ENCODE assay signal across 13 cellular contexts in the genomic region with DNA sequence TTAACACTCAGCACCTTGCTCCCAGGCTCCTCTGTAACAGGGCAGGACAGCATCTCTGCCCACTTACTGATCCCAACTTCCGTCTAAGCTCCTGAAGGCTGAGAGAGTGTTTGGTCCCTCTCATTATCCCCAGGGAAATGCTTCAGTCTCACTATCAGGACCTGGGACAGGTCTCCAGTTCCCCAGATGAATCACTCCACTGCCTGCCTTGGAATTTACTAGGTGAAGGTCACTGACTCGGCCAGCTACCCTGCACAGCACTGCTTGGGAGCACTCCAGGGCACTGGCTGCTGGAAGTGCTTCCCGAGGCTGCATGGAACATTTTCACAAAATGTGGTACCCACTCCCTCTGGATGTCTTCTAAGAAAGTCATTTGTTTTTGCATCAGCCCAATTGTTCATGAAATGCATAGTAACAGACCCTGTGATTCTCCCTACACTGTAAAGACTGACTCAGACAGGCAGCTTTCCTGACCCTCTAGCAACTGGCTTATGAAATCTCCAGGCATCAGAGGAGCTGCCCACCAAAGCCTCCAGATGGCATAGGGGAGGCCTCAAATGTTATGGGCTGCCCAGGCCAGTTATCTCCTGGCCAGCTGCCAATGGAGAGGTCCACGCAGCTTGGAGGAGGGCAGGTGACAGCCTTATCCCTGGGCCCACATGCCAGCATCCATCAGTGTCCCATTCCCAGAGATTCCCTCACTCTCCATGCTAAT.
DNase-seq lines count a peak whose midpoint lies in the region; ATAC-seq and TF ChIP-seq lines count a peak whose summit lies in the region.
"Had no signal": no experiment of that assay in that cellular context is flagged by ENCODE, and none has a peak within 500 bp of the region (broad histone marks: within the 10 kb centered on the region; RNA-seq: fewer than 3 reads in every experiment).

No MANE protein-coding gene starts in this region.

- no peaks in the 10 kb centered on the region for H3K9me2 ChIP-seq in Karpas-422 (replicated peaks; ENCODE audit: insufficient read depth, low read length)

- no peak for TF ChIP-seq CTCF in HEK293 (tag by site-specific recombination; IDR thresholded peaks at IDR 0.05)

- H3K36me3 ChIP-seq in HEK293 (ENCODE audit: control insufficient read depth in 2 of 2, insufficient read depth in 1 of 2, low read length in 2 of 2) (no peaks in the 10 kb centered on the region), Karpas-422 (ENCODE audit: insufficient read depth, low read length) (no peaks in the 10 kb centered on the region)
- H3K36me3 ChIP-seq: SJSA1 had no signal

- H2AFZ ChIP-seq in Karpas-422 (ENCODE audit: low read length), result no peak overlapping the region

- ATAC-seq in GM19035 (IDR thresholded peaks at IDR 0.05; ENCODE audit: unreplicated experiment), result no peak
- ATAC-seq: CD8-positive, alpha-beta T cell had no signal

- H3K9ac ChIP-seq in Karpas-422 (ENCODE audit: low read length), result no peak overlapping the region

- H4K20me1 ChIP-seq in Karpas-422 (ENCODE audit: insufficient read depth, low read depth, low read length), result no peaks in the 10 kb centered on the region

- peak; percentile 33 for DNase-seq in COLO829 (ENCODE audit: low spot score)
- DNase-seq in astrocyte of the hippocampus (ENCODE audit: low read depth, low spot score), result peak; percentile 75
- peak; percentile 87 for DNase-seq in islet precursor cell
- no peak for DNase-seq in Karpas-422
- no peak for DNase-seq in NCI-H2107 treated with DMSO at 0.1 percent for 48 hours (lab: John Stamatoyannopoulos, UW; ENCODE audit: unreplicated experiment)
- DNase-seq in effector CD4-positive, alpha-beta T cell, result no peak
- DNase-seq: activated CD4-positive, alpha-beta T cell treated with anti-CD3 and anti-CD28 coated beads, Interleukin-2, amount 10 ng/mL, durations not matched to agents 24 days and 14 days; CD8-positive, alpha-beta T cell; effector memory CD4-positive, alpha-beta T cell; stimulated activated naive CD4-positive, alpha-beta T cell had no signal

- H3K27ac ChIP-seq in HEK293 (ENCODE audit: extremely low read depth, low read depth, low read length), result no peak overlapping the region
- no peak overlapping the region for H3K27ac ChIP-seq in Karpas-422 (ENCODE audit: low read length)
- H3K27ac ChIP-seq: SJSA1 had no signal

- CTCF ChIA-PET in HEK293 (lab: Yijun Ruan, JAX), result interaction anchor here (0.5 kb wide), 1 partner anchor 159 kb away, joined by 3 read pairs; no protein-coding TSS in a partner anchor

- H3K79me2 ChIP-seq in Karpas-422 (ENCODE audit: low read length), result no peaks in the 10 kb centered on the region

- H3K9me3 ChIP-seq in HEK293 (ENCODE audit: control insufficient read depth, insufficient read depth, low read depth, low read length), result no peaks in the 10 kb centered on the region
- no peaks in the 10 kb centered on the region for H3K9me3 ChIP-seq in Karpas-422 (ENCODE audit: low read length)
- H3K9me3 ChIP-seq: SJSA1 had no signal

- no peak overlapping the region for H3K4me2 ChIP-seq in Karpas-422 (ENCODE audit: low read depth, low read length, poor library complexity, severe bottlenecking)

- H3K4me1 ChIP-seq in HEK293 (ENCODE audit: control insufficient read depth, insufficient read depth, low read length) (no peaks in the 10 kb centered on the region), Karpas-422 (ENCODE audit: low read length) (no peaks in the 10 kb centered on the region)
- H3K4me1 ChIP-seq: SJSA1 had no signal

- H3K4me3 ChIP-seq in HEK293 (ENCODE audit: low read depth, low read length), result no peak overlapping the region
- H3K4me3 ChIP-seq in Karpas-422 (ENCODE audit: low read length), result no peak overlapping the region
- H3K4me3 ChIP-seq: SJSA1 had no signal

- H3K27me3 ChIP-seq in Karpas-422 (ENCODE audit: low read length), result no peaks in the 10 kb centered on the region
- H3K27me3 ChIP-seq: SJSA1 had no signal

- POLR2A ChIA-PET in HEK293 (lab: Yijun Ruan, JAX), result interaction anchor here (0.6 kb wide), 1 partner anchor 16 kb away, joined by 3 read pairs; no protein-coding TSS in a partner anchor

TF ChIP-seq in HEK293, 187 proteins besides CTCF, POLR2A, EP300 and RAD21:
- TF ChIP-seq ZNF341 (tag by site-specific recombination; IDR thresholded peaks at IDR 0.05; ENCODE audit: low read depth), result no peak
- TF ChIP-seq ZNF791 (tag by site-specific recombination; IDR thresholded peaks at IDR 0.05), result no peak
- TF ChIP-seq ZNF133 (tag by site-specific recombination; IDR thresholded peaks at IDR 0.05), result no peak
- TF ChIP-seq ZNF140 (tag by site-specific recombination; IDR thresholded peaks at IDR 0.05), result no peak
- TF ChIP-seq, protein P1, sequence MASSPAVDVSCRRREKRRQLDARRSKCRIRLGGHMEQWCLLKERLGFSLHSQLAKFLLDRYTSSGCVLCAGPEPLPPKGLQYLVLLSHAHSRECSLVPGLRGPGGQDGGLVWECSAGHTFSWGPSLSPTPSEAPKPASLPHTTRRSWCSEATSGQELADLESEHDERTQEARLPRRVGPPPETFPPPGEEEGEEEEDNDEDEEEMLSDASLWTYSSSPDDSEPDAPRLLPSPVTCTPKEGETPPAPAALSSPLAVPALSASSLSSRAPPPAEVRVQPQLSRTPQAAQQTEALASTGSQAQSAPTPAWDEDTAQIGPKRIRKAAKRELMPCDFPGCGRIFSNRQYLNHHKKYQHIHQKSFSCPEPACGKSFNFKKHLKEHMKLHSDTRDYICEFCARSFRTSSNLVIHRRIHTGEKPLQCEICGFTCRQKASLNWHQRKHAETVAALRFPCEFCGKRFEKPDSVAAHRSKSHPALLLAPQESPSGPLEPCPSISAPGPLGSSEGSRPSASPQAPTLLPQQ (tag by site-specific recombination; IDR thresholded peaks at IDR 0.05), result peak; percentile 44; the same call in 1 of the 2 replicates
- TF ChIP-seq, protein P2, sequence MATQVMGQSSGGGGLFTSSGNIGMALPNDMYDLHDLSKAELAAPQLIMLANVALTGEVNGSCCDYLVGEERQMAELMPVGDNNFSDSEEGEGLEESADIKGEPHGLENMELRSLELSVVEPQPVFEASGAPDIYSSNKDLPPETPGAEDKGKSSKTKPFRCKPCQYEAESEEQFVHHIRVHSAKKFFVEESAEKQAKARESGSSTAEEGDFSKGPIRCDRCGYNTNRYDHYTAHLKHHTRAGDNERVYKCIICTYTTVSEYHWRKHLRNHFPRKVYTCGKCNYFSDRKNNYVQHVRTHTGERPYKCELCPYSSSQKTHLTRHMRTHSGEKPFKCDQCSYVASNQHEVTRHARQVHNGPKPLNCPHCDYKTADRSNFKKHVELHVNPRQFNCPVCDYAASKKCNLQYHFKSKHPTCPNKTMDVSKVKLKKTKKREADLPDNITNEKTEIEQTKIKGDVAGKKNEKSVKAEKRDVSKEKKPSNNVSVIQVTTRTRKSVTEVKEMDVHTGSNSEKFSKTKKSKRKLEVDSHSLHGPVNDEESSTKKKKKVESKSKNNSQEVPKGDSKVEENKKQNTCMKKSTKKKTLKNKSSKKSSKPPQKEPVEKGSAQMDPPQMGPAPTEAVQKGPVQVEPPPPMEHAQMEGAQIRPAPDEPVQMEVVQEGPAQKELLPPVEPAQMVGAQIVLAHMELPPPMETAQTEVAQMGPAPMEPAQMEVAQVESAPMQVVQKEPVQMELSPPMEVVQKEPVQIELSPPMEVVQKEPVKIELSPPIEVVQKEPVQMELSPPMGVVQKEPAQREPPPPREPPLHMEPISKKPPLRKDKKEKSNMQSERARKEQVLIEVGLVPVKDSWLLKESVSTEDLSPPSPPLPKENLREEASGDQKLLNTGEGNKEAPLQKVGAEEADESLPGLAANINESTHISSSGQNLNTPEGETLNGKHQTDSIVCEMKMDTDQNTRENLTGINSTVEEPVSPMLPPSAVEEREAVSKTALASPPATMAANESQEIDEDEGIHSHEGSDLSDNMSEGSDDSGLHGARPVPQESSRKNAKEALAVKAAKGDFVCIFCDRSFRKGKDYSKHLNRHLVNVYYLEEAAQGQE (tag by site-specific recombination; IDR thresholded peaks at IDR 0.05), result peak; percentile 95

Comparison
In these comparisons a context has a peak if more than half of its experiments do, and no peak if none do; other contexts are left out.
1. DNase-seq: peak in COLO829 (single experiment), astrocyte of the hippocampus (single experiment) and islet precursor cell (single experiment); none in Karpas-422 (single experiment), NCI-H2107 treated with DMSO at 0.1 percent for 48 hours (single experiment) and effector CD4-positive, alpha-beta T cell (single experiment).